ENCODE assay signal across 26 cellular contexts in the genomic region with DNA sequence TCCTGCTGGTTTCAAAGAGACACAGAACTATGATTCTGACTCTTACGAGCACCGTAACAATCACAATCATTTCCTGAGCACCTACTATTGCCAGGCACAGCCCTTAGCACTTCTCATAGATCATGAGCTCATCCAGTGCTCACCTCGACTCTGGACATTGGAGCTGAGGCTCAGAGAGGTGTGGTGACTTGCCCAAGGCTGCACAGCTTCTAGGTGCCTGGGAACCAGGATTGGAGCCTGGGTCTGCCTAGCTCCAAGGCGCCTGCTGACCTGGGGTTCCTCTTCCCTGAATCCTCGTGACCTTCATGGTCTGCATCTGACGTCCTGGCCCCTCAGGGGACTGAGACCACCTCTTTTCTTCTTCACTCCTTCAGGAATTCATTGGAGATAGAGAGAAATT. TPM values are rescaled to one million over a fixed set of nuclear protein-coding genes. Genes with fewer than 3 reads are reported as not detected.
"Had no signal": no experiment of that assay in that cellular context is flagged by ENCODE, and none has a peak within 500 bp of the region (broad histone marks: within the 10 kb centered on the region; RNA-seq: fewer than 3 reads in every experiment).

No MANE protein-coding gene starts in this region.

- H3K9me3 ChIP-seq: mucosa of descending colon, testis, upper lobe of right lung had no signal

- H3K27ac ChIP-seq: testis, upper lobe of right lung had no signal

- DNase-seq: activated CD4-positive, alpha-beta T cell treated with anti-CD3 and anti-CD28 coated beads, Interleukin-2, amount 10 ng/mL, durations not matched to agents 24 days and 14 days; activated CD8-positive, alpha-beta memory T cell treated with anti-CD3 and anti-CD28 coated beads, Interleukin-2, amount 10 ng/mL, durations not matched to agents 7 days and 5 days; activated CD8-positive, alpha-beta T cell treated with anti-CD3 and anti-CD28 coated beads for 36 hours; activated effector memory CD4-positive, alpha-beta T cell treated with anti-CD3 and anti-CD28 coated beads, Interleukin-2, amount 50 U/mL, for 16 hours; activated naive CD4-positive, alpha-beta T cell treated with anti-CD3 and anti-CD28 coated beads, Interleukin-2, amount 50 U/mL, for 16 hours; activated naive CD8-positive, alpha-beta T cell treated with anti-CD3 and anti-CD28 coated beads, Interleukin-2, amount 50 U/mL, for 24 hours; activated T-cell treated with anti-CD3 and anti-CD28 coated beads for 4 hours; anterior cingulate cortex; effector CD8-positive, alpha-beta T cell; foreskin melanocyte; head of caudate nucleus; hypothalamus; mesenchymal stem cell; nucleus accumbens; stimulated activated CD4-positive, alpha-beta T cell treated with anti-CD3 and anti-CD28 coated beads, Interleukin-15, amount 100 ng/mL, for 24 hours; stimulated activated naive B cell treated with anti-CD40 and anti-IgM and Interleukin-4, amounts not matched to agents 10 μg/mL and 1 μg/mL and 100 μg/mL, for 72 hours; SW 1271; T-helper 17 cell; upper lobe of right lung had no signal

- H3K4me3 ChIP-seq: mucosa of descending colon, smooth muscle cell, testis, upper lobe of right lung had no signal

- H3K27ac Mint-ChIP-seq: activated CD4-positive, alpha-beta T cell treated with anti-CD3 and anti-CD28 coated beads, Interleukin-2, amount 10 ng/mL, durations not matched to agents 24 days and 14 days; activated CD8-positive, alpha-beta memory T cell treated with anti-CD3 and anti-CD28 coated beads, Interleukin-2, amount 10 ng/mL, durations not matched to agents 7 days and 5 days; activated CD8-positive, alpha-beta T cell treated with anti-CD3 and anti-CD28 coated beads for 36 hours; activated naive CD8-positive, alpha-beta T cell treated with anti-CD3 and anti-CD28 coated beads, Interleukin-2, amount 50 U/mL, for 24 hours; stimulated activated naive B cell treated with anti-CD40 and anti-IgM and Interleukin-4, amounts not matched to agents 10 μg/mL and 1 μg/mL and 100 μg/mL, for 72 hours had no signal

- H3K27me3 Mint-ChIP-seq: activated CD4-positive, alpha-beta T cell treated with anti-CD3 and anti-CD28 coated beads, Interleukin-2, amount 10 ng/mL, durations not matched to agents 24 days and 14 days; activated CD8-positive, alpha-beta memory T cell treated with anti-CD3 and anti-CD28 coated beads, Interleukin-2, amount 10 ng/mL, durations not matched to agents 7 days and 5 days; activated CD8-positive, alpha-beta T cell treated with anti-CD3 and anti-CD28 coated beads for 36 hours; activated naive CD8-positive, alpha-beta T cell treated with anti-CD3 and anti-CD28 coated beads, Interleukin-2, amount 50 U/mL, for 24 hours; brain; T-helper 17 cell had no signal

- H3K36me3 Mint-ChIP-seq: activated CD8-positive, alpha-beta memory T cell treated with anti-CD3 and anti-CD28 coated beads, Interleukin-2, amount 10 ng/mL, durations not matched to agents 7 days and 5 days; brain; stimulated activated naive B cell treated with anti-CD40 and anti-IgM and Interleukin-4, amounts not matched to agents 10 μg/mL and 1 μg/mL and 100 μg/mL, for 72 hours had no signal

- H3K36me3 ChIP-seq: upper lobe of right lung had no signal

- H3K27me3 ChIP-seq: testis, upper lobe of right lung had no signal

- ATAC-seq: activated CD8-positive, alpha-beta memory T cell treated with anti-CD3 and anti-CD28 coated beads, Interleukin-2, amount 10 ng/mL, durations not matched to agents 7 days and 5 days; activated CD8-positive, alpha-beta T cell treated with anti-CD3 and anti-CD28 coated beads for 36 hours; activated naive CD8-positive, alpha-beta T cell treated with anti-CD3 and anti-CD28 coated beads, Interleukin-2, amount 50 U/mL, for 24 hours; stimulated activated naive B cell treated with anti-CD40 and anti-IgM and Interleukin-4, amounts not matched to agents 10 μg/mL and 1 μg/mL and 100 μg/mL, for 72 hours; T-helper 17 cell had no signal

- H3K4me3 Mint-ChIP-seq: activated CD4-positive, alpha-beta T cell treated with anti-CD3 and anti-CD28 coated beads, Interleukin-2, amount 10 ng/mL, durations not matched to agents 24 days and 14 days; activated CD8-positive, alpha-beta memory T cell treated with anti-CD3 and anti-CD28 coated beads, Interleukin-2, amount 10 ng/mL, durations not matched to agents 7 days and 5 days; activated CD8-positive, alpha-beta T cell treated with anti-CD3 and anti-CD28 coated beads for 36 hours; activated naive CD8-positive, alpha-beta T cell treated with anti-CD3 and anti-CD28 coated beads, Interleukin-2, amount 50 U/mL, for 24 hours; brain; stimulated activated naive B cell treated with anti-CD40 and anti-IgM and Interleukin-4, amounts not matched to agents 10 μg/mL and 1 μg/mL and 100 μg/mL, for 72 hours; T-helper 17 cell had no signal

- H3K9me3 Mint-ChIP-seq: activated CD4-positive, alpha-beta T cell treated with anti-CD3 and anti-CD28 coated beads, Interleukin-2, amount 10 ng/mL, durations not matched to agents 24 days and 14 days; activated CD8-positive, alpha-beta T cell treated with anti-CD3 and anti-CD28 coated beads for 36 hours; activated naive CD8-positive, alpha-beta T cell treated with anti-CD3 and anti-CD28 coated beads, Interleukin-2, amount 50 U/mL, for 24 hours; brain; stimulated activated naive B cell treated with anti-CD40 and anti-IgM and Interleukin-4, amounts not matched to agents 10 μg/mL and 1 μg/mL and 100 μg/mL, for 72 hours had no signal

- H3K4me1 Mint-ChIP-seq: activated CD4-positive, alpha-beta T cell treated with anti-CD3 and anti-CD28 coated beads, Interleukin-2, amount 10 ng/mL, durations not matched to agents 24 days and 14 days; activated CD8-positive, alpha-beta memory T cell treated with anti-CD3 and anti-CD28 coated beads, Interleukin-2, amount 10 ng/mL, durations not matched to agents 7 days and 5 days; activated naive CD8-positive, alpha-beta T cell treated with anti-CD3 and anti-CD28 coated beads, Interleukin-2, amount 50 U/mL, for 24 hours; stimulated activated naive B cell treated with anti-CD40 and anti-IgM and Interleukin-4, amounts not matched to agents 10 μg/mL and 1 μg/mL and 100 μg/mL, for 72 hours had no signal

RNA-seq across cellular contexts. Expression of a gene that starts 50.6 kb away (rescaled TPM):
- total RNA-seq: activated CD8-positive, alpha-beta T cell treated with anti-CD3 and anti-CD28 coated beads for 36 hours; dermis blood vessel endothelial cell; liver; sciatic nerve; smooth muscle cell; T-helper 17 cell had no signal
